1 cellular context compared by ENCODE assay signal in the genomic region with DNA sequence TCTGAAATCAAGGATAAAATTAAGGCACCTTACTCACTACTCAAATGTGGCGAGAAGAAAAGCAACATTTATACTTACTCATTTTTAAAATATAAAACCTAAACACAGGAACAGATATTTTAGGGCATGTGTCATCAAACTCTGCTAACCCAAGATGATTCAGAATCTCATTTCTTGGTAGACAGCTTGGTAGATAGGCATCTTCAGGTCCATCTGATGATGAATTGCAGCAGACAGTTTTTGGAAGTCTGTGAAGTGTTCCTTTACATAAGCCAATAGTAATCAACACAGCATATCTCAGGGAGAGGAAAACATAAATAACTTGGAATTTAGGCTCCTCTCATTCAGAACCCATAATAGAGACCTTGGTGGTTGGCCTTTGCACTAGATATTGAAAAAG.
TF ChIP-seq lines count a peak whose summit lies in the region.

No MANE protein-coding gene starts in this region.

TF ChIP-seq in GM23338, 12 proteins besides CTCF, POLR2A, EP300 and RAD21:
- TF ChIP-seq, protein P1, sequence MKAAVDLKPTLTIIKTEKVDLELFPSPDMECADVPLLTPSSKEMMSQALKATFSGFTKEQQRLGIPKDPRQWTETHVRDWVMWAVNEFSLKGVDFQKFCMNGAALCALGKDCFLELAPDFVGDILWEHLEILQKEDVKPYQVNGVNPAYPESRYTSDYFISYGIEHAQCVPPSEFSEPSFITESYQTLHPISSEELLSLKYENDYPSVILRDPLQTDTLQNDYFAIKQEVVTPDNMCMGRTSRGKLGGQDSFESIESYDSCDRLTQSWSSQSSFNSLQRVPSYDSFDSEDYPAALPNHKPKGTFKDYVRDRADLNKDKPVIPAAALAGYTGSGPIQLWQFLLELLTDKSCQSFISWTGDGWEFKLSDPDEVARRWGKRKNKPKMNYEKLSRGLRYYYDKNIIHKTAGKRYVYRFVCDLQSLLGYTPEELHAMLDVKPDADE (IDR thresholded peaks at IDR 0.05): no peak
- no peak for TF ChIP-seq CREB1 (CRISPR knock-in tag; IDR thresholded peaks at IDR 0.05; ENCODE audit: low read depth)
- TF ChIP-seq, protein P2, sequence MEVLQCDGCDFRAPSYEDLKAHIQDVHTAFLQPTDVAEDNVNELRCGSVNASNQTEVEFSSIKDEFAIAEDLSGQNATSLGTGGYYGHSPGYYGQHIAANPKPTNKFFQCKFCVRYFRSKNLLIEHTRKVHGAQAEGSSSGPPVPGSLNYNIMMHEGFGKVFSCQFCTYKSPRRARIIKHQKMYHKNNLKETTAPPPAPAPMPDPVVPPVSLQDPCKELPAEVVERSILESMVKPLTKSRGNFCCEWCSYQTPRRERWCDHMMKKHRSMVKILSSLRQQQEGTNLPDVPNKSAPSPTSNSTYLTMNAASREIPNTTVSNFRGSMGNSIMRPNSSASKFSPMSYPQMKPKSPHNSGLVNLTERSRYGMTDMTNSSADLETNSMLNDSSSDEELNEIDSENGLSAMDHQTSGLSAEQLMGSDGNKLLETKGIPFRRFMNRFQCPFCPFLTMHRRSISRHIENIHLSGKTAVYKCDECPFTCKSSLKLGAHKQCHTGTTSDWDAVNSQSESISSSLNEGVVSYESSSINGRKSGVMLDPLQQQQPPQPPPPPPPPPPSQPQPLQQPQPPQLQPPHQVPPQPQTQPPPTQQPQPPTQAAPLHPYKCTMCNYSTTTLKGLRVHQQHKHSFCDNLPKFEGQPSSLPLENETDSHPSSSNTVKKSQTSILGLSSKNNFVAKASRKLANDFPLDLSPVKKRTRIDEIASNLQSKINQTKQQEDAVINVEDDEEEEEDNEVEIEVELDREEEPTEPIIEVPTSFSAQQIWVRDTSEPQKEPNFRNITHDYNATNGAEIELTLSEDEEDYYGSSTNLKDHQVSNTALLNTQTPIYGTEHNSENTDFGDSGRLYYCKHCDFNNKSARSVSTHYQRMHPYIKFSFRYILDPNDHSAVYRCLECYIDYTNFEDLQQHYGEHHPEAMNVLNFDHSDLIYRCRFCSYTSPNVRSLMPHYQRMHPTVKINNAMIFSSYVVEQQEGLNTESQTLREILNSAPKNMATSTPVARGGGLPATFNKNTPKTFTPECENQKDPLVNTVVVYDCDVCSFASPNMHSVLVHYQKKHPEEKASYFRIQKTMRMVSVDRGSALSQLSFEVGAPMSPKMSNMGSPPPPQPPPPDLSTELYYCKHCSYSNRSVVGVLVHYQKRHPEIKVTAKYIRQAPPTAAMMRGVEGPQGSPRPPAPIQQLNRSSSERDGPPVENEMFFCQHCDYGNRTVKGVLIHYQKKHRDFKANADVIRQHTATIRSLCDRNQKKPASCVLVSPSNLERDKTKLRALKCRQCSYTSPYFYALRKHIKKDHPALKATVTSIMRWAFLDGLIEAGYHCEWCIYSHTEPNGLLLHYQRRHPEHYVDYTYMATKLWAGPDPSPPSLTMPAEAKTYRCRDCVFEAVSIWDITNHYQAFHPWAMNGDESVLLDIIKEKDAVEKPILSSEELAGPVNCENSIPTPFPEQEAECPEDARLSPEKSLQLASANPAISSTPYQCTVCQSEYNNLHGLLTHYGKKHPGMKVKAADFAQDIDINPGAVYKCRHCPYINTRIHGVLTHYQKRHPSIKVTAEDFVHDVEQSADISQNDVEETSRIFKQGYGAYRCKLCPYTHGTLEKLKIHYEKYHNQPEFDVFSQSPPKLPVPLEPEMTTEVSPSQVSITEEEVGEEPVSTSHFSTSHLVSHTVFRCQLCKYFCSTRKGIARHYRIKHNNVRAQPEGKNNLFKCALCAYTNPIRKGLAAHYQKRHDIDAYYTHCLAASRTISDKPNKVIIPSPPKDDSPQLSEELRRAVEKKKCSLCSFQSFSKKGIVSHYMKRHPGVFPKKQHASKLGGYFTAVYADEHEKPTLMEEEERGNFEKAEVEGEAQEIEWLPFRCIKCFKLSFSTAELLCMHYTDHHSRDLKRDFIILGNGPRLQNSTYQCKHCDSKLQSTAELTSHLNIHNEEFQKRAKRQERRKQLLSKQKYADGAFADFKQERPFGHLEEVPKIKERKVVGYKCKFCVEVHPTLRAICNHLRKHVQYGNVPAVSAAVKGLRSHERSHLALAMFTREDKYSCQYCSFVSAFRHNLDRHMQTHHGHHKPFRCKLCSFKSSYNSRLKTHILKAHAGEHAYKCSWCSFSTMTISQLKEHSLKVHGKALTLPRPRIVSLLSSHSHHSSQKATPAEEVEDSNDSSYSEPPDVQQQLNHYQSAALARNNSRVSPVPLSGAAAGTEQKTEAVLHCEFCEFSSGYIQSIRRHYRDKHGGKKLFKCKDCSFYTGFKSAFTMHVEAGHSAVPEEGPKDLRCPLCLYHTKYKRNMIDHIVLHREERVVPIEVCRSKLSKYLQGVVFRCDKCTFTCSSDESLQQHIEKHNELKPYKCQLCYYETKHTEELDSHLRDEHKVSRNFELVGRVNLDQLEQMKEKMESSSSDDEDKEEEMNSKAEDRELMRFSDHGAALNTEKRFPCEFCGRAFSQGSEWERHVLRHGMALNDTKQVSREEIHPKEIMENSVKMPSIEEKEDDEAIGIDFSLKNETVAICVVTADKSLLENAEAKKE (CRISPR knock-in tag; IDR thresholded peaks at IDR 0.05): no peak
TF ChIP-seq in GM23338: peak in this region for 0.
